ENCODE assay signal across 8 cellular contexts in genomic region chr13:50910483-50910805, GRCh38. TPM values are rescaled to one million over a fixed set of nuclear protein-coding genes. Genes with fewer than 3 reads are reported as not detected.
DNase-seq lines count a peak whose midpoint lies in the region; ATAC-seq and TF ChIP-seq lines count a peak whose summit lies in the region.

No MANE protein-coding gene starts in this region.

- H2AFZ ChIP-seq in HCT116 (ENCODE audit: low read depth, low read length, poor library complexity, severe bottlenecking) = no peak overlapping the region
- peak overlapping the region; percentile 8; the same call in 1 of the 2 replicates for H2AFZ ChIP-seq in OCI-LY7 (ENCODE audit: low read length)

- BruUV-seq in HCT116 (replicated peaks; lab: Mats Ljungman, UMichigan) (no TSS peak), OCI-LY7 (replicated peaks; lab: Mats Ljungman, UMichigan) (no TSS peak)

- peak overlapping the region; percentile 89 for H3K4me2 ChIP-seq in HCT116 (ENCODE audit: low read length)
- peak overlapping the region; percentile 84 for H3K4me2 ChIP-seq in OCI-LY7 (ENCODE audit: low read length)

- ATAC-seq in HCT116 (peak; percentile 29), right lobe of liver (peak; percentile 57 to 62 (median 60)), thoracic aorta (ENCODE audit: insufficient number of reproducible peaks, low FRiP score, low read depth) (no peak), HG03565 (IDR thresholded peaks at IDR 0.05; ENCODE audit: unreplicated experiment) (no peak)

- CTCF ChIA-PET in HCT116 (lab: Charles Lee) (no interaction called here), OCI-LY7 (lab: Charles Lee; ENCODE audit: unreplicated experiment) (interaction anchor here (1.6 kb wide), 1 partner anchor 913 kb away, joined by 7 read pairs; the partner anchor contains the start of gene TRIM13)

- H3K27me3 ChIP-seq in HCT116 (ENCODE audit: insufficient read depth, low read length) (no peaks in the 10 kb centered on the region), right lobe of liver (no peaks in the 10 kb centered on the region), thoracic aorta (replicated peaks; ENCODE audit: insufficient read depth) (no peaks in the 10 kb centered on the region)

- H3K4me3 ChIP-seq in HCT116 (replicated peaks in 1 of 2; ENCODE audit: low read depth in 1 of 2, low read length in 2 of 2) = peak overlapping the region; percentile 70 to 75
- peak overlapping the region; percentile 99 for H3K4me3 ChIP-seq in OCI-LY7 (ENCODE audit: low read depth, low read length, poor library complexity, severe bottlenecking)
- H3K4me3 ChIP-seq in coronary artery = peak overlapping the region; percentile 85
- H3K4me3 ChIP-seq in right lobe of liver = peak overlapping the region; percentile 70 to 96 (median 81)
- H3K4me3 ChIP-seq in thoracic aorta = peak overlapping the region; percentile 94

- H3K36me3 ChIP-seq in HCT116 (ENCODE audit: control insufficient read depth in 1 of 2, insufficient read depth in 2 of 2, low read length in 2 of 2) (no peaks in the 10 kb centered on the region), OCI-LY7 (ENCODE audit: insufficient read depth, low read length) (0 out of 2 replicates have a peak, but pooled peaks cover 4% of the 10 kb centered on the region), right lobe of liver (no peaks in the 10 kb centered on the region), thoracic aorta (no peaks in the 10 kb centered on the region)

- no peaks in the 10 kb centered on the region for H3K9me2 ChIP-seq in HCT116 (ENCODE audit: insufficient read depth)
- H3K9me2 ChIP-seq in OCI-LY7 (ENCODE audit: insufficient read depth, low read length) = no peaks in the 10 kb centered on the region

- intact Hi-C loops in HCT116 (cut with micrococcal nuclease) (loop anchor here (5.0 kb wide), 3 partner anchors 162 to 913 kb away; partner anchors contain the start of gene TRIM13), OCI-LY7 (cut with micrococcal nuclease; ENCODE audit: unreplicated experiment) (loop anchor here (5.0 kb wide), 4 partner anchors 383 to 913 kb away; partner anchors contain the start of gene TRIM13), right lobe of liver (cut with DNase I) (no loop called here)

- H3K9me3 ChIP-seq in HCT116 (ENCODE audit: control insufficient read depth in 1 of 2, insufficient read depth in 1 of 2, low read depth in 1 of 2, low read length in 2 of 2) (no peaks in the 10 kb centered on the region), OCI-LY7 (ENCODE audit: low read length) (no peaks in the 10 kb centered on the region), right lobe of liver (no peaks in the 10 kb centered on the region), thoracic aorta (no peaks in the 10 kb centered on the region)

- RAD21 ChIA-PET in HCT116 (lab: Charles Lee; ENCODE audit: low non-redundant PET in 1 of 2, low total read pairs in 2 of 2, uncharacterized antibody in 2 of 2, unreplicated experiment in 2 of 2) = no interaction called here

- TF ChIP-seq POLR2A in HCT116 (IDR thresholded peaks at IDR 0.05; ENCODE audit: borderline replicate concordance, extremely low read depth, insufficient read depth, insufficient read length) = no peak
- TF ChIP-seq POLR2A in right lobe of liver (IDR thresholded peaks at IDR 0.05) = no peak

- WGBS in right lobe of liver (ENCODE audit: insufficient coverage, low coverage, low lambda C conversion rate, missing lambda C conversion rate) = 6% methylated on average over 12 of the region's 13 CpGs

- no peaks in the 10 kb centered on the region for H4K20me1 ChIP-seq in HCT116 (ENCODE audit: insufficient read depth)
- peaks cover 16% of the 10 kb centered on the region; the same call in 1 of the 2 replicates for H4K20me1 ChIP-seq in OCI-LY7 (ENCODE audit: insufficient read depth, low read length)

- H3K27ac ChIP-seq in HCT116 (ENCODE audit: low read depth, low read length) (peak overlapping the region; percentile 93), OCI-LY7 (ENCODE audit: low read depth, low read length, poor library complexity, severe bottlenecking) (peak overlapping the region; percentile 89), coronary artery (peak overlapping the region; percentile 87 to 88), right lobe of liver (peak overlapping the region; percentile 85 to 93 (median 86)), thoracic aorta (peak overlapping the region; percentile 71 to 86)

- TF ChIP-seq RAD21 in HCT116 (IDR thresholded peaks at IDR 0.05; ENCODE audit: low read depth) = 0 out of 2 replicates have a peak, but pooled peaks have one; percentile 3

- H3K79me2 ChIP-seq in HCT116 (ENCODE audit: insufficient read depth, low read length) (peaks cover 53% of the 10 kb centered on the region), OCI-LY7 (ENCODE audit: insufficient read depth, low read depth, low read length) (peaks cover 68% of the 10 kb centered on the region)

- H3K4me1 ChIP-seq in HCT116 (ENCODE audit: control insufficient read depth in 1 of 2, insufficient read depth in 2 of 2, low read length in 2 of 2) (peaks cover 12 to 25% of the 10 kb centered on the region in 2 experiments; a peak in 3 of 4 replicates), OCI-LY7 (ENCODE audit: insufficient read depth, low read length, poor library complexity, severe bottlenecking) (peaks cover 61% of the 10 kb centered on the region), right lobe of liver (peaks cover 0 to 14% (median 4%) of the 10 kb centered on the region in 4 donors), thoracic aorta (ENCODE audit: control insufficient read depth in 1 of 2, low read depth in 2 of 2) (peaks cover 3 to 46% of the 10 kb centered on the region in 2 donors)

- POLR2A ChIA-PET in HCT116 (lab: Charles Lee) = no interaction called here
- POLR2A ChIA-PET in OCI-LY7 (lab: Charles Lee) = interaction anchor here (1.6 to 8.0 kb wide), 3 partner anchors 16 to 318 kb away, joined by 4 to 226 read pairs (median 6); no protein-coding TSS in a partner anchor

- peak overlapping the region; percentile 87 for H3K9ac ChIP-seq in HCT116 (ENCODE audit: low read length)

- TF ChIP-seq CTCF in HCT116 (IDR thresholded peaks at IDR 0.05 in 2 of 3, conservative IDR thresholded peaks at IDR 0.05 in 1 of 3; ENCODE audit: borderline replicate concordance in 1 of 3, insufficient read depth in 1 of 3, low read depth in 2 of 3, low read length in 2 of 3) (no peak), OCI-LY7 (conservative IDR thresholded peaks at IDR 0.05; ENCODE audit: low read length) (no peak), coronary artery (IDR thresholded peaks at IDR 0.05) (no peak), right lobe of liver (IDR thresholded peaks at IDR 0.05) (no peak), thoracic aorta (IDR thresholded peaks at IDR 0.05) (no peak)

- DNase-seq in DMS53 treated with DMSO at 0.1 percent for 48 hours (lab: John Stamatoyannopoulos, UW; ENCODE audit: unreplicated experiment) (peak; percentile 57), HCT116 (ENCODE audit: low read depth, low spot score) (peak; percentile 27), OCI-LY7 (ENCODE audit: low spot score) (peak; percentile 54), coronary artery (ENCODE audit: low spot score) (no peak), right lobe of liver (peak in 2 of 3 donors; percentile 54 to 70), thoracic aorta (ENCODE audit: low spot score) (no peak), NCI-H226 (no peak)

TF ChIP-seq in HCT116, 20 proteins besides CTCF, POLR2A, EP300 and RAD21:
- TF ChIP-seq TCF7L2 (IDR thresholded peaks at IDR 0.05; ENCODE audit: borderline replicate concordance, extremely low read depth, insufficient read depth, insufficient read length) (peak; percentile 19), CEBPB (IDR thresholded peaks at IDR 0.05; ENCODE audit: low read depth) (no peak), ZFX (IDR thresholded peaks at IDR 0.05) (0 out of 2 replicates have a peak, but pooled peaks have one; percentile 64), SRF (IDR thresholded peaks at IDR 0.05; ENCODE audit: low read depth) (no peak), EZH2phosphoT487 (IDR thresholded peaks at IDR 0.05; ENCODE audit: borderline replicate concordance) (no peak)

RNA-seq across cellular contexts. Expression of gene RNASEH2B, which starts 0.9 kb away (rescaled TPM):
- total RNA-seq in HCT116 (2021; ENCODE audit: unreplicated experiment) = 41.3 TPM
- 15.9 and 22.9 TPM in 2 replicates for polyA plus RNA-seq in HCT116 (2012)
- 322 and 392 TPM in 2 replicates for total RNA-seq in OCI-LY7 (2014; rRNA removed; shearing (Covaris generic))
- total RNA-seq in OCI-LY7 (2022) = 225 and 277 TPM in 2 replicates
- 10 to 100 TPM in 4 of 6 experiments, 1 to 10 TPM in 2; 9.9 to 19.8 (median 11.7) TPM for total RNA-seq in right lobe of liver
- total RNA-seq in thoracic aorta = 10 to 100 TPM; 37.2 to 79.7 TPM

Comparison
In these comparisons a context has a peak if more than half of its experiments do, and no peak if none do; other contexts are left out.
1. DNase-seq: peak in DMS53 treated with DMSO at 0.1 percent for 48 hours (single experiment), HCT116 (single experiment), OCI-LY7 (single experiment) and right lobe of liver (2 of 3); none in coronary artery (single experiment), thoracic aorta (single experiment) and NCI-H226 (single experiment).
2. ATAC-seq: peak in HCT116 (single experiment) and right lobe of liver (4 of 4); none in thoracic aorta (single experiment) and HG03565 (single experiment).
3. intact Hi-C loops: an anchor here in HCT116 (5.0 kb wide) and OCI-LY7 (5.0 kb wide); none called in right lobe of liver.
4. Peak in every context shown above with its lines, with median percentiles within 50 percentile points of each other: H3K27ac ChIP-seq and H3K4me3 ChIP-seq.